ENCODE assay signal across 8 cellular contexts in genomic region chr19:53103141-53103902, GRCh38. TPM values are rescaled to one million over a fixed set of nuclear protein-coding genes. Genes with fewer than 3 reads are reported as not detected.
A peak's percentile ranks its signal among the peaks of the same experiment; 100 is the strongest.
DNase-seq lines count a peak whose midpoint lies in the region; ATAC-seq and TF ChIP-seq lines count a peak whose summit lies in the region.

TSS of gene ZNF160 (minus strand) at chr19:53103422. CDS start at chr19:53086276, 17,146 bp downstream.

- WGBS in suprapubic skin = 2% methylated on average over 60 of the region's 60 CpGs

- no peaks in the 10 kb centered on the region for H3K9me3 ChIP-seq in suprapubic skin

- DNase-seq in GM03348 (ENCODE audit: low spot score) = peak; percentile 100
- DNase-seq in HEK293T (ENCODE audit: extremely low spot score) = peak; percentile 75
- DNase-seq in NB4 (ENCODE audit: low read depth) = peak; percentile 98
- DNase-seq in globus pallidus (ENCODE audit: low spot score) = peak; percentile 98
- peak; percentile 80 to 99 (median 97) for DNase-seq in nucleus accumbens (lab: John Stamatoyannopoulos, UW)
- peak; percentile 99 for DNase-seq in suprapubic skin (ENCODE audit: low spot score in 2 of 2)

- H3K36me3 Mint-ChIP-seq in activated naive CD4-positive, alpha-beta T cell treated with anti-CD3 and anti-CD28 coated beads, Interleukin-2, amount 50 U/mL, for 24 hours = peaks cover 19% of the 10 kb centered on the region

- peaks cover 23% of the 10 kb centered on the region for H3K4me1 ChIP-seq in suprapubic skin

- peaks cover 30% of the 10 kb centered on the region for H3K4me1 Mint-ChIP-seq in activated naive CD4-positive, alpha-beta T cell treated with anti-CD3 and anti-CD28 coated beads, Interleukin-2, amount 50 U/mL, for 24 hours

- peak within 1 kb of the TSS; percentile 89 for H3K4me3 Mint-ChIP-seq in activated naive CD4-positive, alpha-beta T cell treated with anti-CD3 and anti-CD28 coated beads, Interleukin-2, amount 50 U/mL, for 24 hours

- H3K4me3 ChIP-seq in NB4 (ENCODE audit: low read depth, low read length) (peak within 1 kb of the TSS; percentile 74), suprapubic skin (peak within 1 kb of the TSS; percentile 61)

- TF ChIP-seq EP300 in suprapubic skin (IDR thresholded peaks at IDR 0.05) = no peak

- peak; percentile 90 for TF ChIP-seq POLR2A in NB4 (IDR thresholded peaks at IDR 0.05; ENCODE audit: extremely low read depth, insufficient read length)
- peak; percentile 72 to 83 for TF ChIP-seq POLR2A in suprapubic skin (IDR thresholded peaks at IDR 0.05)

- no peak for TF ChIP-seq CTCF in NB4 (IDR thresholded peaks at IDR 0.05; ENCODE audit: low read depth, low read length)
- TF ChIP-seq CTCF in suprapubic skin (IDR thresholded peaks at IDR 0.05) = no peak

- peaks cover under 1% of the 10 kb centered on the region for H3K9me3 Mint-ChIP-seq in activated naive CD4-positive, alpha-beta T cell treated with anti-CD3 and anti-CD28 coated beads, Interleukin-2, amount 50 U/mL, for 24 hours

- POLR2A ChIA-PET in HEK293T (lab: Yijun Ruan, JAX) = no interaction called here

- peak within 1 kb of the TSS; percentile 81 for H3K27ac Mint-ChIP-seq in activated naive CD4-positive, alpha-beta T cell treated with anti-CD3 and anti-CD28 coated beads, Interleukin-2, amount 50 U/mL, for 24 hours

- H3K27me3 Mint-ChIP-seq in activated naive CD4-positive, alpha-beta T cell treated with anti-CD3 and anti-CD28 coated beads, Interleukin-2, amount 50 U/mL, for 24 hours = no peaks in the 10 kb centered on the region

- peak; percentile 96 for ATAC-seq in SK-N-SH treated with all-trans-retinoic acid at 6 μM for 48 hours

- H3K27ac ChIP-seq in suprapubic skin = peak within 1 kb of the TSS; percentile 89

- CTCF ChIA-PET in HEK293T (lab: Yijun Ruan, JAX) = no interaction called here

- no peaks in the 10 kb centered on the region for H3K27me3 ChIP-seq in suprapubic skin

- H3K36me3 ChIP-seq in suprapubic skin = peaks cover 12% of the 10 kb centered on the region

TF ChIP-seq in HEK293T, 16 proteins besides CTCF, POLR2A, EP300 and RAD21:
- TF ChIP-seq ELF4 (IDR thresholded peaks at IDR 0.05) (peak; percentile 55), ZNF384 (IDR thresholded peaks at IDR 0.05) (no peak)

TF ChIP-seq in SK-N-SH treated with all-trans-retinoic acid at 6 μM for 48 hours, 23 proteins besides CTCF, POLR2A, EP300 and RAD21:
- TF ChIP-seq ESRRG (CRISPR knock-in tag; IDR thresholded peaks at IDR 0.05) (no peak), ZNF8 (CRISPR knock-in tag; IDR thresholded peaks at IDR 0.05) (no peak), RARB (CRISPR knock-in tag; IDR thresholded peaks at IDR 0.05) (no peak), OSR1 (CRISPR knock-in tag; IDR thresholded peaks at IDR 0.05) (no peak)

RNA-seq across cellular contexts. Expression of gene ZNF160, which starts in this region (rescaled TPM):
- total RNA-seq in suprapubic skin = 10 to 100 TPM; 15.2 to 98.3 (median 27.2) TPM

Comparison
In these comparisons a context has a peak if more than half of its experiments do, and no peak if none do; other contexts are left out.
1. Peak in every context shown above with its lines: DNase-seq, ATAC-seq, H3K4me3 ChIP-seq and H3K27ac ChIP-seq.